ENCODE assay signal across 9 cellular contexts in the genomic region with DNA sequence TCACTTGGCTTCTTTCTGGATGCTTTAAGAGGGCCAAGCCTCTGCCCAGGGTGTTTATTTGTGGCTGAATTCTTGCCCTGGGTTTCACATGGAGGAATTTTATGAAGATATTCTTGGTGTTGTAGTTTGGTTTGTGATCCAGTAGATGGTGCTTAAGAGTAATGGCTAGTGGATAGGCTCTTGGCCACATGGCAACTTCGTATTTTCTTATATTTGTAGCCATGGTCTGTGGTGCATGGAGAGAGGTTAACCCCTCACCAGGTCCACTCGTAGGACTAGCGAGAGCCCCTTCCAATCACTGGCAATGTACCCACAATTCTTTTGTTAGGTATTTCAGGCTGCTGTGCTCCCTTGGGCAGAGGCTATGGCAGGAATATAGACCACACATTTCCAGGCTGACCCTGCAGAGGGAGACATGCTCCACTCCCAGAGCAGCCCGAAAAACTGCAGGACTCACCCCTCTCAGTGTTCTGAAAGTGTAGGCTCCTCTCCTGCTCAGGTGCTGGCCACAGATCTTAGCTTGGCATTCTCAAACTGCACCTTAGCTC.
DNase-seq lines count a peak whose midpoint lies in the region; ATAC-seq, FAIRE-seq and TF ChIP-seq lines count a peak whose summit lies in the region.
"Had no signal": no experiment of that assay in that cellular context is flagged by ENCODE, and none has a peak within 500 bp of the region (broad histone marks: within the 10 kb centered on the region; RNA-seq: fewer than 3 reads in every experiment).

No MANE protein-coding gene starts in this region.

- H3K27me3 ChIP-seq in BE2C = no peaks in the 10 kb centered on the region

- no peaks in the 10 kb centered on the region for H3K36me3 Mint-ChIP-seq in effector memory CD8-positive, alpha-beta T cell (ENCODE audit: insufficient read depth)

- peaks cover 3 to 8% of the 10 kb centered on the region in 2 donors for H3K9me3 Mint-ChIP-seq in effector memory CD8-positive, alpha-beta T cell

- no peak for FAIRE-seq in RCC 7860 (lab: Jason Lieb, UNC)
- FAIRE-seq: endometrium had no signal

- DNase-seq in BE2C = peak; percentile 37
- DNase-seq in SK-N-DZ (ENCODE audit: low spot score) = peak; percentile 35
- peak; percentile 72 for DNase-seq in iris pigment epithelial cell (ENCODE audit: low read depth)
- DNase-seq in RCC 7860 (ENCODE audit: low spot score) = no peak
- no peak for DNase-seq in SIG-M5 treated with dmso at 0.1 percent for 504 hours (lab: John Stamatoyannopoulos, UW; ENCODE audit: unreplicated experiment)
- no peak for DNase-seq in GM19238 (ENCODE audit: insufficient read length, low spot score)
- DNase-seq in effector memory CD8-positive, alpha-beta T cell = no peak

- no peak overlapping the region for H3K4me3 Mint-ChIP-seq in effector memory CD8-positive, alpha-beta T cell

- no peaks in the 10 kb centered on the region for H3K27me3 Mint-ChIP-seq in effector memory CD8-positive, alpha-beta T cell

- H3K4me1 ChIP-seq in BE2C = no peaks in the 10 kb centered on the region

- no peaks in the 10 kb centered on the region for H3K4me1 Mint-ChIP-seq in effector memory CD8-positive, alpha-beta T cell (ENCODE audit: low read depth in 2 of 2)

- H3K36me3 ChIP-seq in BE2C = no peaks in the 10 kb centered on the region

- no peaks in the 10 kb centered on the region for H3K9me3 ChIP-seq in BE2C

- peak; percentile 55 for TF ChIP-seq CTCF in BE2C (IDR thresholded peaks at IDR 0.05; ENCODE audit: low read depth, low read length)

- H3K4me3 ChIP-seq in BE2C (ENCODE audit: low read depth, low read length) = no peak overlapping the region

- no peak overlapping the region for H3K27ac Mint-ChIP-seq in effector memory CD8-positive, alpha-beta T cell

- peak; percentile 38 for ATAC-seq in HG02623 (IDR thresholded peaks at IDR 0.05; ENCODE audit: unreplicated experiment)
- no peak for ATAC-seq in effector memory CD8-positive, alpha-beta T cell (replicated peaks)

Comparison
In these comparisons a context has a peak if more than half of its experiments do, and no peak if none do; other contexts are left out.
1. DNase-seq: peak in BE2C (single experiment), SK-N-DZ (single experiment) and iris pigment epithelial cell (single experiment); none in RCC 7860 (single experiment), SIG-M5 treated with dmso at 0.1 percent for 504 hours (single experiment), GM19238 (single experiment) and effector memory CD8-positive, alpha-beta T cell (0 of 3).